ENCODE assay signal across 8 cellular contexts in the genomic region with DNA sequence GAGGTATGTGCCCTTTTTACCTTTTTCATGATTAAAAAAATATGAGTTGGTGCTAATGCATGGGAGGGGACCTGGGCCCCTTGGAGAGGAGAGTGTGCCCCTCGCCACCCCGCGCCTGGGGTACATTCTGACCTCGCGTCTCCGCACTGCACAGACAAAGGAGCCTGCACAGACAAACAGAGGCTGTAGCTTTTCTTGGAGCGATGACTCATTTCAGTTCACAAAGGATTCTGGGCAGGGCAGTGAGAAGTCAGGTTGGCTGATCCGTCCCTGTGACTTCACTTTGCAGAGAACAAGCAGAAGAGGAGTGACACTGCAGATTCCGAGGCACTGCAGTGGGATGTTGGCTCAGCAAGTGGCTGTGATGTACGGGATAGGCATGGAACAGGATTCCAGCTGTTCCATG.
DNase-seq lines count a peak whose midpoint lies in the region; ATAC-seq and TF ChIP-seq lines count a peak whose summit lies in the region.

No MANE protein-coding gene starts in this region.

- no peaks in the 10 kb centered on the region for H3K9me3 ChIP-seq in endocrine pancreas (ENCODE audit: control insufficient read depth, low read length)
- no peaks in the 10 kb centered on the region for H3K9me3 ChIP-seq in liver (ENCODE audit: control insufficient read depth in 4 of 4, low read length in 3 of 4)
- H3K9me3 ChIP-seq in transverse colon = no peaks in the 10 kb centered on the region

- no peaks in the 10 kb centered on the region for H3K36me3 ChIP-seq in endocrine pancreas (ENCODE audit: control insufficient read depth, insufficient read depth, low read length)
- no peaks in the 10 kb centered on the region for H3K36me3 ChIP-seq in liver (ENCODE audit: control insufficient read depth in 4 of 4, insufficient read depth in 3 of 4, low read depth in 1 of 4, low read length in 3 of 4)
- H3K36me3 ChIP-seq in transverse colon = no peaks in the 10 kb centered on the region

- TF ChIP-seq POLR2A in transverse colon (IDR thresholded peaks at IDR 0.05) = peak; percentile 8

- TF ChIP-seq CTCF in liver (IDR thresholded peaks at IDR 0.05; ENCODE audit: low read depth, low read length, missing input control) = no peak
- TF ChIP-seq CTCF in transverse colon (IDR thresholded peaks at IDR 0.05) = no peak

- intact Hi-C loops in transverse colon (cut with DNase I; ENCODE audit: low total_unique reads) = loop anchor here (10.0 kb wide), 1 partner anchor 113 kb away; no protein-coding TSS in a partner anchor

- in situ Hi-C loops in transverse colon (cut with MboI; ENCODE audit: low pct_ligation_motif_present in 1 of 4, low pct_unique_long_range_greater_than_20kb in 1 of 4, low sequenced_read_pairs in 3 of 4) = no loop called here

- ATAC-seq in HG02759 (IDR thresholded peaks at IDR 0.05; ENCODE audit: unreplicated experiment) (no peak), HG03045 (IDR thresholded peaks at IDR 0.05; ENCODE audit: unreplicated experiment) (no peak), HG03442 (IDR thresholded peaks at IDR 0.05; ENCODE audit: unreplicated experiment) (no peak)

- H3K9ac ChIP-seq in endocrine pancreas (ENCODE audit: control insufficient read depth, insufficient read depth, low read length) = no peak overlapping the region
- no peak overlapping the region for H3K9ac ChIP-seq in liver (ENCODE audit: low read depth in 1 of 2, low read length in 2 of 2)

- H3K27me3 ChIP-seq in endocrine pancreas (ENCODE audit: control insufficient read depth, insufficient read depth, low read length) = no peaks in the 10 kb centered on the region
- no peaks in the 10 kb centered on the region for H3K27me3 ChIP-seq in liver (ENCODE audit: control insufficient read depth in 4 of 4, insufficient read depth in 4 of 4, low read length in 3 of 4)
- no peaks in the 10 kb centered on the region for H3K27me3 ChIP-seq in transverse colon

- H3K27ac ChIP-seq in liver (ENCODE audit: low read depth in 1 of 2, low read length in 2 of 2) = no peak overlapping the region
- H3K27ac ChIP-seq in transverse colon = peak overlapping the region; percentile 65 to 80 (median 74)

- TF ChIP-seq EP300 in transverse colon (IDR thresholded peaks at IDR 0.05; ENCODE audit: low read depth) = no peak

- H3K4me3 ChIP-seq in endocrine pancreas (ENCODE audit: control insufficient read depth, insufficient read depth, low read length) (peak overlapping the region; percentile 40), liver (ENCODE audit: low read depth in 1 of 3, low read length in 3 of 3) (no peak overlapping the region), transverse colon (peak overlapping the region in 3 of 4 donors; percentile 19 to 45 (median 24))

- WGBS in liver = 71% methylated on average over 10 of the region's 10 CpGs
- 0 to 28% methylated on average over 2 to 10 of the region's 10 CpGs for WGBS in transverse colon (ENCODE audit: low coverage in 1 of 2), 2 donors

- DNase-seq in GDM1 (lab: John Stamatoyannopoulos, UW) = peak; percentile 69
- DNase-seq in NCI-H774 (lab: John Stamatoyannopoulos, UW) = peak; percentile 26
- peak; percentile 61 for DNase-seq in transverse colon

- TF ChIP-seq RAD21 in liver (IDR thresholded peaks at IDR 0.05) = no peak

- H3K4me1 ChIP-seq in endocrine pancreas (ENCODE audit: control insufficient read depth, insufficient read depth, low read length) = no peaks in the 10 kb centered on the region
- no peaks in the 10 kb centered on the region for H3K4me1 ChIP-seq in liver (ENCODE audit: control insufficient read depth in 4 of 4, insufficient read depth in 4 of 4, low read length in 3 of 4)
- H3K4me1 ChIP-seq in transverse colon = peaks cover 0 to 13% (median 8%) of the 10 kb centered on the region in 4 donors

TF ChIP-seq in liver, 16 proteins besides CTCF, POLR2A, EP300 and RAD21:
- TF ChIP-seq FOXA2 (IDR thresholded peaks at IDR 0.05) = no peak
- TF ChIP-seq JUND (IDR thresholded peaks at IDR 0.05) = peak; percentile 34 to 53

Comparison
In these comparisons a context has a peak if more than half of its experiments do, and no peak if none do; other contexts are left out.
1. H3K4me3 ChIP-seq: peak in endocrine pancreas (single experiment) and transverse colon (3 of 4); none in liver (0 of 3).
2. H3K27ac ChIP-seq: peak in transverse colon (4 of 4); none in liver (0 of 2).
3. Peak in every context shown above with its lines, with median percentiles within 50 percentile points of each other: DNase-seq.